9 cellular contexts compared by ENCODE assay signal in genomic region chr7:139647812-139648616, GRCh38.
A peak's percentile ranks its signal among the peaks of the same experiment; 100 is the strongest.
DNase-seq lines count a peak whose midpoint lies in the region; ATAC-seq, FAIRE-seq and TF ChIP-seq lines count a peak whose summit lies in the region.
"Had no signal": no experiment of that assay in that cellular context is flagged by ENCODE, and none has a peak within 500 bp of the region (broad histone marks: within the 10 kb centered on the region; RNA-seq: fewer than 3 reads in every experiment).

No MANE protein-coding gene starts in this region.

- peaks cover 14% of the 10 kb centered on the region for H3K36me3 ChIP-seq in GM06990 (ENCODE audit: control insufficient read depth, insufficient read depth, low read length)
- peaks cover 0 to 7% of the 10 kb centered on the region in 2 donors for H3K36me3 ChIP-seq in muscle layer of duodenum (ENCODE audit: control insufficient read depth in 1 of 2, insufficient read depth in 2 of 2, low read length in 2 of 2)

- WGBS in A549 (ENCODE audit: missing lambda C conversion rate) = 87% methylated on average over 12 of the region's 12 CpGs

- no peak overlapping the region for H3K4me3 ChIP-seq in A549
- peak overlapping the region; percentile 27 for H3K4me3 ChIP-seq in GM06990 (replicated peaks; ENCODE audit: low read depth, low read length)
- H3K4me3 ChIP-seq in muscle layer of duodenum (ENCODE audit: low read depth in 1 of 2, low read length in 2 of 2) = no peak overlapping the region

- CTCF ChIA-PET in A549 (lab: Yijun Ruan, JAX) = interaction anchor here (0.7 to 14.0 kb wide), 17 partner anchors 15 to 363 kb away, joined by 3 to 311 read pairs (median 14); partner anchors contain the start of gene HIPK2

- TF ChIP-seq RAD21 in A549 (conservative IDR thresholded peaks at IDR 0.05 in 1 of 2, IDR thresholded peaks at IDR 0.05 in 1 of 2) = no peak

- H3K9me3 ChIP-seq in A549 (no peaks in the 10 kb centered on the region), muscle layer of duodenum (ENCODE audit: control insufficient read depth in 1 of 2, low read length in 2 of 2) (no peaks in the 10 kb centered on the region)

- TF ChIP-seq POLR2A in A549 (IDR thresholded peaks at IDR 0.05; ENCODE audit: low read length) = no peak

- POLR2A ChIA-PET in A549 (lab: Yijun Ruan, JAX) = no interaction called here

- no peak for TF ChIP-seq EP300 in A549 (IDR thresholded peaks at IDR 0.05)

- H3K4me1 ChIP-seq in A549 (peaks cover 58% of the 10 kb centered on the region), muscle layer of duodenum (ENCODE audit: control insufficient read depth in 1 of 2, insufficient read depth in 2 of 2, low read length in 2 of 2) (peaks cover 11 to 13% of the 10 kb centered on the region in 2 donors)

- peak in 1 of 2 experiments; percentile 4; a peak in 1 of 6 replicates for ATAC-seq in A549
- ATAC-seq in GM21528 (IDR thresholded peaks at IDR 0.05; ENCODE audit: low FRiP score, unreplicated experiment) = no peak
- ATAC-seq in HG03520 (IDR thresholded peaks at IDR 0.05; ENCODE audit: unreplicated experiment) = no peak
- ATAC-seq in GM21515 (IDR thresholded peaks at IDR 0.05; ENCODE audit: unreplicated experiment) = no peak

- peak overlapping the region; percentile 56 for H3K4me2 ChIP-seq in A549

- H3K27ac ChIP-seq in A549 = peak overlapping the region; percentile 53 to 67; a peak in 5 of 6 replicates
- peak overlapping the region; percentile 53 for H3K27ac ChIP-seq in muscle layer of duodenum (ENCODE audit: low read length)

- FAIRE-seq in A549 (lab: Jason Lieb, UNC) = no peak

- no peak for DNase-seq in A549 (ENCODE audit: low read depth in 1 of 2, low spot score in 1 of 2)
- peak; percentile 31 for DNase-seq in GM06990 (ENCODE audit: extremely low read depth, insufficient read length)
- peak; percentile 43 for DNase-seq in astrocyte of the hippocampus (ENCODE audit: low read depth, low spot score)
- no peak for DNase-seq in activated CD4-positive, alpha-beta T cell treated with anti-CD3 and anti-CD28 coated beads for 4 hours
- DNase-seq: activated CD8-positive, alpha-beta memory T cell treated with anti-CD3 and anti-CD28 coated beads for 24 hours had no signal

- TF ChIP-seq CTCF in A549 (IDR thresholded peaks at IDR 0.05) = no peak
- no peak for TF ChIP-seq CTCF in GM06990 (IDR thresholded peaks at IDR 0.05; ENCODE audit: insufficient read depth, low read length, poor library complexity, severe bottlenecking)

- H3K27me3 ChIP-seq in GM06990 (replicated peaks; ENCODE audit: control insufficient read depth, insufficient read depth, low read length) (no peaks in the 10 kb centered on the region), muscle layer of duodenum (ENCODE audit: low read depth, low read length) (no peaks in the 10 kb centered on the region)

TF ChIP-seq in A549, 52 proteins besides CTCF, POLR2A, EP300 and RAD21:
- TF ChIP-seq PBX3 (IDR thresholded peaks at IDR 0.05) (no peak), CHD4 (IDR thresholded peaks at IDR 0.05; ENCODE audit: borderline replicate concordance) (no peak), CHD2 (IDR thresholded peaks at IDR 0.05; ENCODE audit: low read length, partially characterized antibody) (no peak), NPAS2 (CRISPR knock-in tag; IDR thresholded peaks at IDR 0.05; ENCODE audit: borderline replicate concordance) (no peak), MAZ (IDR thresholded peaks at IDR 0.05; ENCODE audit: borderline replicate concordance, low read depth, low read length) (no peak), RCOR1 (IDR thresholded peaks at IDR 0.05; ENCODE audit: low read depth, low read length) (no peak), HOXB13 (CRISPR knock-in tag; IDR thresholded peaks at IDR 0.05; ENCODE audit: low read depth) (no peak), KDM1A (IDR thresholded peaks at IDR 0.05; ENCODE audit: low read depth) (no peak), BHLHE40 (IDR thresholded peaks at IDR 0.05; ENCODE audit: low read depth, low read length) (no peak), EHMT2 (IDR thresholded peaks at IDR 0.05; ENCODE audit: low read depth) (no peak), EHF (CRISPR knock-in tag; IDR thresholded peaks at IDR 0.05) (no peak), ZFP36 (IDR thresholded peaks at IDR 0.05; ENCODE audit: borderline replicate concordance, partially characterized antibody) (no peak), NR3C1 (IDR thresholded peaks at IDR 0.05) (no peak), RFX5 (IDR thresholded peaks at IDR 0.05) (no peak), ESRRA (IDR thresholded peaks at IDR 0.05; ENCODE audit: borderline replicate concordance, low read length) (no peak), KDM5A (IDR thresholded peaks at IDR 0.05) (no peak), TP53 (CRISPR knock-in tag; IDR thresholded peaks at IDR 0.05) (no peak), SMC3 (IDR thresholded peaks at IDR 0.05) (no peak)
- TF ChIP-seq, protein P1, sequence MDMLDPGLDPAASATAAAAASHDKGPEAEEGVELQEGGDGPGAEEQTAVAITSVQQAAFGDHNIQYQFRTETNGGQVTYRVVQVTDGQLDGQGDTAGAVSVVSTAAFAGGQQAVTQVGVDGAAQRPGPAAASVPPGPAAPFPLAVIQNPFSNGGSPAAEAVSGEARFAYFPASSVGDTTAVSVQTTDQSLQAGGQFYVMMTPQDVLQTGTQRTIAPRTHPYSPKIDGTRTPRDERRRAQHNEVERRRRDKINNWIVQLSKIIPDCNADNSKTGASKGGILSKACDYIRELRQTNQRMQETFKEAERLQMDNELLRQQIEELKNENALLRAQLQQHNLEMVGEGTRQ (IDR thresholded peaks at IDR 0.05) = no peak
- TF ChIP-seq, protein P2, sequence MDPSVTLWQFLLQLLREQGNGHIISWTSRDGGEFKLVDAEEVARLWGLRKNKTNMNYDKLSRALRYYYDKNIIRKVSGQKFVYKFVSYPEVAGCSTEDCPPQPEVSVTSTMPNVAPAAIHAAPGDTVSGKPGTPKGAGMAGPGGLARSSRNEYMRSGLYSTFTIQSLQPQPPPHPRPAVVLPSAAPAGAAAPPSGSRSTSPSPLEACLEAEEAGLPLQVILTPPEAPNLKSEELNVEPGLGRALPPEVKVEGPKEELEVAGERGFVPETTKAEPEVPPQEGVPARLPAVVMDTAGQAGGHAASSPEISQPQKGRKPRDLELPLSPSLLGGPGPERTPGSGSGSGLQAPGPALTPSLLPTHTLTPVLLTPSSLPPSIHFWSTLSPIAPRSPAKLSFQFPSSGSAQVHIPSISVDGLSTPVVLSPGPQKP (IDR thresholded peaks at IDR 0.05; ENCODE audit: low read depth, low read length) = no peak

Comparison
In these comparisons a context has a peak if more than half of its experiments do, and no peak if none do; other contexts are left out.
1. DNase-seq: peak in GM06990 (single experiment) and astrocyte of the hippocampus (single experiment); none in A549 (0 of 2) and activated CD4-positive, alpha-beta T cell treated with anti-CD3 and anti-CD28 coated beads for 4 hours (0 of 2).